In the genomic region with DNA sequence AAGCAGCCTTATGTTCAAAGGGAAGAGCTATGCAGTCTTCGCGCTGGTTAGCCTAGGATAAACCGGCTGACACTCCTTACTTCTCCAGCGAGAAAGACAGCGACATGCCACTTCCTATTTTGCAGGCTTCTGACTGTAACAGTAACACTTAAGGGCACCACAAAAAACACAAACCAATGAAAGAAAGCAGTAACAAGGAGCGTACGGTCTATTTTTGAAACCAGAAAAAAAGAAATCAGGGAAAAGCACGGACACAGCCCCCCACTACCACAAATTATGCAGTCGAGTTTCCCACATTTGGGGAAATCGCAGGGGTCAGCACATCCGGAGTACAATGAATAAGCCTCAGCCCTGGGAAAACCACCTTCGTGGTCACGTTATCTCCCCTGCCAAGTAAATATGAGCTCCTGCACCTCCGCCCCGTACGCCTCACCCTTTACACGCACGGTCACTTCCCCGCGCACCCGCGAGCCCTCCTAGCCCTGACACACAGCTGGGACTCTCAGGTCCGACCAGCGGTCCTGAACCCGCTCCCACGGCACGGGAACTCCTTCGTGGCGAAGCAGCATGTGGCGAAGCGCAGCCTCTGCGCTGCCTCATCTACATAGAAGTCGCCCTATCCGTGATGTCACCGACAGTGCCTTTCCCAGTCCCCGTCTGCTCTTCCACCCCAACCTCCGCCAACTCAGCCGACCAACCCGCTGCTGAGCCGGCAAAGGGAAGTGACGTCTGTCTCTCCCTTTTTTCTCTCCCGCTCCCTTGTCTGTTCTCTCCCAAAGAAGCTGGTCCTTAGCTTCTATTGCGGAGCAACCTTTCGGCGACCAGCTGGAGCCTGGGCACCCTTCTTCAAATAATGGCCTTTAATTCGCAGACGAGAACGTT, we compare ENCODE assay signal across 7 cellular contexts. TPM values are rescaled to one million over a fixed set of nuclear protein-coding genes. Genes with fewer than 3 reads are reported as not detected.
A peak's percentile ranks its signal among the peaks of the same experiment; 100 is the strongest.
DNase-seq lines count a peak whose midpoint lies in the region; ATAC-seq and TF ChIP-seq lines count a peak whose summit lies in the region.

No MANE protein-coding gene starts in this region.

- no peaks in the 10 kb centered on the region for H3K36me3 Mint-ChIP-seq in activated T-helper 2 cell treated with anti-CD3 and anti-CD28 coated beads, Interferon-gamma antibody, Interleukin-2, Interleukin-4, amounts not matched to agents 10 μg/mL and 5 μg/mL and 100 μg/mL, durations not matched to agents 14 hours and 24 hours and 36 hours (ENCODE audit: low read depth)
- peaks cover 0 to 4% (median 3%) of the 10 kb centered on the region in 3 donors for H3K36me3 Mint-ChIP-seq in naive thymus-derived CD8-positive, alpha-beta T cell
- peaks cover 5% of the 10 kb centered on the region for H3K36me3 Mint-ChIP-seq in stimulated activated naive CD8-positive, alpha-beta T cell treated with anti-CD3 and anti-CD28 coated beads, Interleukin-15, Interleukin-2, amounts not matched to agents 100 ng/mL and 50 ng/mL, for 24 hours (ENCODE audit: low read depth)

- ATAC-seq in GM18868 (IDR thresholded peaks at IDR 0.05; ENCODE audit: unreplicated experiment): peak; percentile 70
- ATAC-seq in HG03280 (IDR thresholded peaks at IDR 0.05; ENCODE audit: unreplicated experiment): peak; percentile 59
- ATAC-seq in naive thymus-derived CD8-positive, alpha-beta T cell: peak; percentile 74 to 76

- POLR2A ChIA-PET in naive thymus-derived CD8-positive, alpha-beta T cell (lab: Charles Lee): interaction anchor here (0.6 to 1.9 kb wide), 4 partner anchors 8 to 140 kb away, joined by 3 to 16 read pairs (median 7); no protein-coding TSS in a partner anchor

- peak overlapping the region; percentile 43 for H3K4me3 ChIP-seq in fibroblast of mammary gland (ENCODE audit: control insufficient read depth, low read depth, low read length)

- peak overlapping the region; percentile 98 for H3K27ac Mint-ChIP-seq in activated T-helper 2 cell treated with anti-CD3 and anti-CD28 coated beads, Interferon-gamma antibody, Interleukin-2, Interleukin-4, amounts not matched to agents 10 μg/mL and 5 μg/mL and 100 μg/mL, durations not matched to agents 14 hours and 24 hours and 36 hours
- H3K27ac Mint-ChIP-seq in naive thymus-derived CD8-positive, alpha-beta T cell: peak overlapping the region; percentile 94 to 99 (median 98)
- peak overlapping the region; percentile 100 for H3K27ac Mint-ChIP-seq in stimulated activated naive CD8-positive, alpha-beta T cell treated with anti-CD3 and anti-CD28 coated beads, Interleukin-15, Interleukin-2, amounts not matched to agents 100 ng/mL and 50 ng/mL, for 24 hours

- intact Hi-C loops in activated T-helper 2 cell treated with anti-CD3 and anti-CD28 coated beads, Interferon-gamma antibody, Interleukin-2, Interleukin-4, amounts not matched to agents 10 μg/mL and 5 μg/mL and 100 μg/mL, durations not matched to agents 14 hours and 24 hours and 36 hours (cut with micrococcal nuclease): no loop called here

- DNase-seq in OCI-M1 (lab: John Stamatoyannopoulos, UW): peak; percentile 85
- peak; percentile 71 for DNase-seq in activated T-helper 2 cell treated with anti-CD3 and anti-CD28 coated beads, Interferon-gamma antibody, Interleukin-2, Interleukin-4, amounts not matched to agents 10 μg/mL and 5 μg/mL and 100 μg/mL, durations not matched to agents 14 hours and 24 hours and 36 hours (ENCODE audit: low spot score)
- peak; percentile 95 for DNase-seq in fibroblast of mammary gland (ENCODE audit: low read depth)
- DNase-seq in naive thymus-derived CD8-positive, alpha-beta T cell: peak; percentile 45 to 82 (median 64)

- no peak for TF ChIP-seq CTCF in fibroblast of mammary gland (conservative IDR thresholded peaks at IDR 0.05; ENCODE audit: control insufficient read depth, insufficient read depth, low read depth, low read length)

- H3K4me3 Mint-ChIP-seq in activated T-helper 2 cell treated with anti-CD3 and anti-CD28 coated beads, Interferon-gamma antibody, Interleukin-2, Interleukin-4, amounts not matched to agents 10 μg/mL and 5 μg/mL and 100 μg/mL, durations not matched to agents 14 hours and 24 hours and 36 hours (ENCODE audit: low read depth): peak overlapping the region; percentile 81
- H3K4me3 Mint-ChIP-seq in naive thymus-derived CD8-positive, alpha-beta T cell: peak overlapping the region; percentile 76 to 95 (median 88)
- peak overlapping the region; percentile 89 for H3K4me3 Mint-ChIP-seq in stimulated activated naive CD8-positive, alpha-beta T cell treated with anti-CD3 and anti-CD28 coated beads, Interleukin-15, Interleukin-2, amounts not matched to agents 100 ng/mL and 50 ng/mL, for 24 hours

- peaks cover 3% of the 10 kb centered on the region for H3K27me3 Mint-ChIP-seq in activated T-helper 2 cell treated with anti-CD3 and anti-CD28 coated beads, Interferon-gamma antibody, Interleukin-2, Interleukin-4, amounts not matched to agents 10 μg/mL and 5 μg/mL and 100 μg/mL, durations not matched to agents 14 hours and 24 hours and 36 hours (ENCODE audit: low read depth)
- peaks cover 0 to 9% (median 0%) of the 10 kb centered on the region in 5 donors for H3K27me3 Mint-ChIP-seq in naive thymus-derived CD8-positive, alpha-beta T cell
- peaks cover 8% of the 10 kb centered on the region for H3K27me3 Mint-ChIP-seq in stimulated activated naive CD8-positive, alpha-beta T cell treated with anti-CD3 and anti-CD28 coated beads, Interleukin-15, Interleukin-2, amounts not matched to agents 100 ng/mL and 50 ng/mL, for 24 hours

- peaks cover 25% of the 10 kb centered on the region for H3K4me1 Mint-ChIP-seq in activated T-helper 2 cell treated with anti-CD3 and anti-CD28 coated beads, Interferon-gamma antibody, Interleukin-2, Interleukin-4, amounts not matched to agents 10 μg/mL and 5 μg/mL and 100 μg/mL, durations not matched to agents 14 hours and 24 hours and 36 hours (ENCODE audit: low read depth)
- H3K4me1 Mint-ChIP-seq in naive thymus-derived CD8-positive, alpha-beta T cell: peaks cover 15 to 31% (median 27%) of the 10 kb centered on the region in 4 donors
- H3K4me1 Mint-ChIP-seq in stimulated activated naive CD8-positive, alpha-beta T cell treated with anti-CD3 and anti-CD28 coated beads, Interleukin-15, Interleukin-2, amounts not matched to agents 100 ng/mL and 50 ng/mL, for 24 hours (ENCODE audit: low read depth): peaks cover 29% of the 10 kb centered on the region

- no peaks in the 10 kb centered on the region for H3K9me3 Mint-ChIP-seq in activated T-helper 2 cell treated with anti-CD3 and anti-CD28 coated beads, Interferon-gamma antibody, Interleukin-2, Interleukin-4, amounts not matched to agents 10 μg/mL and 5 μg/mL and 100 μg/mL, durations not matched to agents 14 hours and 24 hours and 36 hours
- peaks cover 0 to 5% (median 0%) of the 10 kb centered on the region in 9 donors for H3K9me3 Mint-ChIP-seq in naive thymus-derived CD8-positive, alpha-beta T cell
- no peaks in the 10 kb centered on the region for H3K9me3 Mint-ChIP-seq in stimulated activated naive CD8-positive, alpha-beta T cell treated with anti-CD3 and anti-CD28 coated beads, Interleukin-15, Interleukin-2, amounts not matched to agents 100 ng/mL and 50 ng/mL, for 24 hours

RNA-seq across cellular contexts. Expression of gene PPIAL4F, which starts 40.9 kb away (rescaled TPM):
- not detected in 2 replicates for total RNA-seq in activated T-helper 2 cell treated with anti-CD3 and anti-CD28 coated beads, Interferon-gamma antibody, Interleukin-2, Interleukin-4, amounts not matched to agents 10 μg/mL and 5 μg/mL and 100 μg/mL, durations not matched to agents 14 hours and 24 hours and 36 hours
- not detected for total RNA-seq in naive thymus-derived CD8-positive, alpha-beta T cell
- polyA plus RNA-seq in naive thymus-derived CD8-positive, alpha-beta T cell: not detected

Comparison
In these comparisons a context has a peak if more than half of its experiments do, and no peak if none do; other contexts are left out.
1. Peak in every context shown above with its lines: DNase-seq, ATAC-seq and H3K4me3 ChIP-seq.